Comparison of ENCODE assay signal across 19 cellular contexts in the genomic region with DNA sequence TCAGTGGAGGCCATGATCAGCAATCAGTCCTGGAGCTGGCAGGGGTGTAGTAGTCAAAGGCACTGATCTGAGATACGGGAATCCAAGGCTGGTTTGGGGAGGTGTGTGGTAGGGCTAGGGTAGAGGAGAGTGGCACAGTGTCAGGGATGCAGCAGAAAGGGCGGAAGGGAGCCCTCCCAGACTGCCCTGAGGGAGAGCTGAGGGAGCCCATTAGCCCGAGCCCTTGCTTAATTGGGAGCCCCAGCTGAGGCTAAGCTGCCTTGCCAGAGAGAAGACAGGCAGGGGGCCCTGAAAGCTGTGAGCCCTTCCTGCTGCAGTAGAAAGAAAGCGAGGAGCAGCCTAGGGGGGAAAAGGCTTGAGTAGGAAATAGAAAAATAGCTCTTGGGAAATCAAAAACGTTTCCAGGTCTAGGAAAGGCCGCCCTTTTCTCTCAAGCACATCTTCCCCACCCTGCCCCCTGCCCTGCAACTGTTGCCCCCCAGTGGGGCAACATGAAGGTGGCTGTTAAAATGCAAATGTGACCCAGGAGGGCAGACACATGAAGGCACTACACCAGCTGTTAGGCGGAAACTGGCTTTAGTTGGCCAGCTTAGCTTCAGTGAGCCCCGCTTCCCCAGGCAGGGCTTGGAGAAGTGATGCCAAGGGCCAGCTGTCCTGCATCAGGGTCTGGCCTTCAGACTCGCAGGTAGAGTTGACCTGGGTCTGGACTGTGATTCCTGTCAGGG.
DNase-seq lines count a peak whose midpoint lies in the region; ATAC-seq and TF ChIP-seq lines count a peak whose summit lies in the region.
"Had no signal": no experiment of that assay in that cellular context is flagged by ENCODE, and none has a peak within 500 bp of the region (broad histone marks: within the 10 kb centered on the region; RNA-seq: fewer than 3 reads in every experiment).

No MANE protein-coding gene starts in this region.

- ATAC-seq in WTC11 (peak; percentile 74), HG03135 (IDR thresholded peaks at IDR 0.05; ENCODE audit: unreplicated experiment) (no peak), HG02852 (IDR thresholded peaks at IDR 0.05; ENCODE audit: unreplicated experiment) (no peak)

- no peaks in the 10 kb centered on the region; the same call in 1 of the 2 replicates for H3K27me3 Mint-ChIP-seq in WTC11 (ENCODE audit: low read depth)

- no peak overlapping the region for H3K27ac ChIP-seq in iPS-20b (ENCODE audit: low read length)
- H3K27ac ChIP-seq: 22Rv1 had no signal

- no peak overlapping the region for H3K4me3 ChIP-seq in iPS-20b (ENCODE audit: low read length)

- CTCF ChIA-PET in WTC11 (lab: Charles Lee), result interaction anchor here (0.8 to 2.5 kb wide), 11 partner anchors 8 to 545 kb away, joined by 3 to 34 read pairs (median 4); a partner anchor contains a TSS

- no peak overlapping the region for H3K4me3 Mint-ChIP-seq in WTC11
- H3K4me3 Mint-ChIP-seq: CD14-positive monocyte had no signal

- H3K9me3 ChIP-seq in iPS-20b (ENCODE audit: insufficient read depth, low read depth, low read length), result no peaks in the 10 kb centered on the region

- no peaks in the 10 kb centered on the region for H3K9me3 Mint-ChIP-seq in WTC11
- H3K9me3 Mint-ChIP-seq: CD14-positive monocyte had no signal

- TF ChIP-seq CTCF in WTC11 (IDR thresholded peaks at IDR 0.05), result no peak

- POLR2A ChIA-PET in WTC11 (lab: Charles Lee), result no interaction called here

- H3K36me3 Mint-ChIP-seq in WTC11, result no peaks in the 10 kb centered on the region
- H3K36me3 Mint-ChIP-seq: CD14-positive monocyte had no signal

- H3K4me1 ChIP-seq in iPS-20b (ENCODE audit: insufficient read depth, low read length), result peaks cover 14% of the 10 kb centered on the region

- H3K9ac ChIP-seq in iPS-20b (ENCODE audit: low read depth, low read length), result peak overlapping the region; percentile 21; the same call in 1 of the 2 replicates

- no peaks in the 10 kb centered on the region for H3K36me3 ChIP-seq in iPS-20b (ENCODE audit: insufficient read depth, low read depth, low read length)

- DNase-seq in DMS 273 (lab: John Stamatoyannopoulos, UW; ENCODE audit: unreplicated experiment) (peak; percentile 14), DMS 273 treated with DMSO at 0.1 percent for 48 hours (lab: John Stamatoyannopoulos, UW) (no peak), WTC11 (ENCODE audit: low spot score) (no peak), retina (peak; percentile 42)
- DNase-seq in activated effector memory CD4-positive, alpha-beta T cell treated with anti-CD3 and anti-CD28 coated beads, Interleukin-2, amount 50 U/mL, for 16 hours, result no peak
- DNase-seq: AML-193, GF-D8, Kasumi-1, MM.1S, NCI-H1092 treated with DMSO at 0.1 percent for 48 hours, NCI-H146, NCI-H2029 treated with DMSO at 0.1 percent for 48 hours, NCI-H2171, Right ventricle myocardium superior had no signal

- H3K4me1 Mint-ChIP-seq in WTC11, result peaks cover 15% of the 10 kb centered on the region
- H3K4me1 Mint-ChIP-seq: CD14-positive monocyte had no signal

- no peak overlapping the region for H3K27ac Mint-ChIP-seq in WTC11

- no peaks in the 10 kb centered on the region for H3K27me3 ChIP-seq in iPS-20b (ENCODE audit: insufficient read depth, low read length)

TF ChIP-seq in WTC11, 78 proteins besides CTCF, POLR2A, EP300 and RAD21:
- TF ChIP-seq, protein P1, sequence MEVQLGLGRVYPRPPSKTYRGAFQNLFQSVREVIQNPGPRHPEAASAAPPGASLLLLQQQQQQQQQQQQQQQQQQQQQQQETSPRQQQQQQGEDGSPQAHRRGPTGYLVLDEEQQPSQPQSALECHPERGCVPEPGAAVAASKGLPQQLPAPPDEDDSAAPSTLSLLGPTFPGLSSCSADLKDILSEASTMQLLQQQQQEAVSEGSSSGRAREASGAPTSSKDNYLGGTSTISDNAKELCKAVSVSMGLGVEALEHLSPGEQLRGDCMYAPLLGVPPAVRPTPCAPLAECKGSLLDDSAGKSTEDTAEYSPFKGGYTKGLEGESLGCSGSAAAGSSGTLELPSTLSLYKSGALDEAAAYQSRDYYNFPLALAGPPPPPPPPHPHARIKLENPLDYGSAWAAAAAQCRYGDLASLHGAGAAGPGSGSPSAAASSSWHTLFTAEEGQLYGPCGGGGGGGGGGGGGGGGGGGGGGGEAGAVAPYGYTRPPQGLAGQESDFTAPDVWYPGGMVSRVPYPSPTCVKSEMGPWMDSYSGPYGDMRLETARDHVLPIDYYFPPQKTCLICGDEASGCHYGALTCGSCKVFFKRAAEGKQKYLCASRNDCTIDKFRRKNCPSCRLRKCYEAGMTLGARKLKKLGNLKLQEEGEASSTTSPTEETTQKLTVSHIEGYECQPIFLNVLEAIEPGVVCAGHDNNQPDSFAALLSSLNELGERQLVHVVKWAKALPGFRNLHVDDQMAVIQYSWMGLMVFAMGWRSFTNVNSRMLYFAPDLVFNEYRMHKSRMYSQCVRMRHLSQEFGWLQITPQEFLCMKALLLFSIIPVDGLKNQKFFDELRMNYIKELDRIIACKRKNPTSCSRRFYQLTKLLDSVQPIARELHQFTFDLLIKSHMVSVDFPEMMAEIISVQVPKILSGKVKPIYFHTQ (CRISPR knock-in tag; IDR thresholded peaks at IDR 0.05), result no peak
- TF ChIP-seq SMAD3 (CRISPR knock-in tag; IDR thresholded peaks at IDR 0.05; ENCODE audit: borderline replicate concordance) (no peak), ETV6 (CRISPR knock-in tag; IDR thresholded peaks at IDR 0.05) (peak; percentile 85), FOXK1 (CRISPR knock-in tag; IDR thresholded peaks at IDR 0.05) (no peak), ZNF138 (CRISPR knock-in tag; conservative IDR thresholded peaks at IDR 0.05) (no peak), CREB1 (CRISPR knock-in tag; IDR thresholded peaks at IDR 0.05) (no peak), NR1H2 (CRISPR knock-in tag; IDR thresholded peaks at IDR 0.05) (no peak), ZNF423 (CRISPR knock-in tag; IDR thresholded peaks at IDR 0.05) (peak; percentile 85), TEAD4 (CRISPR knock-in tag; IDR thresholded peaks at IDR 0.05) (no peak), FOXP1 (CRISPR knock-in tag; IDR thresholded peaks at IDR 0.05; ENCODE audit: borderline replicate concordance) (no peak), ZNF121 (CRISPR knock-in tag; IDR thresholded peaks at IDR 0.05) (no peak)
- TF ChIP-seq, protein P2, sequence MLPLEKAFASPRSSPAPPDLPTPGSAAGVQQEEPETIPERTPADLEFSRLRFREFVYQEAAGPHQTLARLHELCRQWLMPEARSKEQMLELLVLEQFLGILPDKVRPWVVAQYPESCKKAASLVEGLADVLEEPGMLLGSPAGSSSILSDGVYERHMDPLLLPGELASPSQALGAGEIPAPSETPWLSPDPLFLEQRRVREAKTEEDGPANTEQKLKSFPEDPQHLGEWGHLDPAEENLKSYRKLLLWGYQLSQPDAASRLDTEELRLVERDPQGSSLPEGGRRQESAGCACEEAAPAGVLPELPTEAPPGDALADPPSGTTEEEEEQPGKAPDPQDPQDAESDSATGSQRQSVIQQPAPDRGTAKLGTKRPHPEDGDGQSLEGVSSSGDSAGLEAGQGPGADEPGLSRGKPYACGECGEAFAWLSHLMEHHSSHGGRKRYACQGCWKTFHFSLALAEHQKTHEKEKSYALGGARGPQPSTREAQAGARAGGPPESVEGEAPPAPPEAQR (CRISPR knock-in tag; IDR thresholded peaks at IDR 0.05), result no peak
- TF ChIP-seq, protein P3, sequence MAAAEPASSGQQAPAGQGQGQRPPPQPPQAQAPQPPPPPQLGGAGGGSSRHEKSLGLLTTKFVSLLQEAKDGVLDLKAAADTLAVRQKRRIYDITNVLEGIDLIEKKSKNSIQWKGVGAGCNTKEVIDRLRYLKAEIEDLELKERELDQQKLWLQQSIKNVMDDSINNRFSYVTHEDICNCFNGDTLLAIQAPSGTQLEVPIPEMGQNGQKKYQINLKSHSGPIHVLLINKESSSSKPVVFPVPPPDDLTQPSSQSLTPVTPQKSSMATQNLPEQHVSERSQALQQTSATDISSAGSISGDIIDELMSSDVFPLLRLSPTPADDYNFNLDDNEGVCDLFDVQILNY (CRISPR knock-in tag; IDR thresholded peaks at IDR 0.05), result no peak
- TF ChIP-seq, protein P4, sequence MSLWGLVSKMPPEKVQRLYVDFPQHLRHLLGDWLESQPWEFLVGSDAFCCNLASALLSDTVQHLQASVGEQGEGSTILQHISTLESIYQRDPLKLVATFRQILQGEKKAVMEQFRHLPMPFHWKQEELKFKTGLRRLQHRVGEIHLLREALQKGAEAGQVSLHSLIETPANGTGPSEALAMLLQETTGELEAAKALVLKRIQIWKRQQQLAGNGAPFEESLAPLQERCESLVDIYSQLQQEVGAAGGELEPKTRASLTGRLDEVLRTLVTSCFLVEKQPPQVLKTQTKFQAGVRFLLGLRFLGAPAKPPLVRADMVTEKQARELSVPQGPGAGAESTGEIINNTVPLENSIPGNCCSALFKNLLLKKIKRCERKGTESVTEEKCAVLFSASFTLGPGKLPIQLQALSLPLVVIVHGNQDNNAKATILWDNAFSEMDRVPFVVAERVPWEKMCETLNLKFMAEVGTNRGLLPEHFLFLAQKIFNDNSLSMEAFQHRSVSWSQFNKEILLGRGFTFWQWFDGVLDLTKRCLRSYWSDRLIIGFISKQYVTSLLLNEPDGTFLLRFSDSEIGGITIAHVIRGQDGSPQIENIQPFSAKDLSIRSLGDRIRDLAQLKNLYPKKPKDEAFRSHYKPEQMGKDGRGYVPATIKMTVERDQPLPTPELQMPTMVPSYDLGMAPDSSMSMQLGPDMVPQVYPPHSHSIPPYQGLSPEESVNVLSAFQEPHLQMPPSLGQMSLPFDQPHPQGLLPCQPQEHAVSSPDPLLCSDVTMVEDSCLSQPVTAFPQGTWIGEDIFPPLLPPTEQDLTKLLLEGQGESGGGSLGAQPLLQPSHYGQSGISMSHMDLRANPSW (CRISPR knock-in tag; conservative IDR thresholded peaks at IDR 0.05; ENCODE audit: low read depth), result no peak
TF ChIP-seq in WTC11: peak in this region for 2.

Comparison
In these comparisons a context has a peak if more than half of its experiments do, and no peak if none do; other contexts are left out.
1. DNase-seq: peak in DMS 273 (single experiment) and retina (single experiment); none in DMS 273 treated with DMSO at 0.1 percent for 48 hours (single experiment), WTC11 (single experiment) and activated effector memory CD4-positive, alpha-beta T cell treated with anti-CD3 and anti-CD28 coated beads, Interleukin-2, amount 50 U/mL, for 16 hours (single experiment).